In the genomic region with DNA sequence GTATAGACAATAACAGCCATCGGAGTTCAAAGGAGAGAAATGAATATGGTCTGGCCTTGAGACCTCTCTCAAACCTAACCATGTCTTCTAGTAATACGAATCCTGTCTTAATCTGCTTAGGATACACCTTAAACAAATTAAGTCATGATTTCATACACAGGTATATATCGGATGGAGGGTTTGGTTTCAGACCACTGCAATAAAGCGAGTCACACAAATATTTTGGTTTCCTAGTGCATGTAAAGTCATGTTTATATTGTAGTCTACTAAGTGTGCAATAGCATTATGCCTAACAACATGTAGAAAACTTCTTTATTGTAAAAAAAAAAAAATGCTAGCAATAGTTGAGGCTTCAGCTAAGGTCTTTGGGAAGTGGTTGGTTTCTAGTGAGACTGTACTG, we compare ENCODE assay signal across 28 cellular contexts.
"Had no signal": no experiment of that assay in that cellular context is flagged by ENCODE, and none has a peak within 500 bp of the region (broad histone marks: within the 10 kb centered on the region; RNA-seq: fewer than 3 reads in every experiment).

No MANE protein-coding gene starts in this region.

- H3K9me3 ChIP-seq: ovary, psoas muscle, right lobe of liver, sigmoid colon, spleen, suprapubic skin, testis, tibial artery, transverse colon, upper lobe of right lung, uterus had no signal

- ATAC-seq: natural killer cell; psoas muscle; right cardiac atrium; right lobe of liver; stimulated activated memory B cell treated with anti-CD40 and anti-IgM and Interleukin-4, amounts not matched to agents 10 μg/mL and 1 μg/mL and 100 μg/mL, for 72 hours; stimulated activated naive CD8-positive, alpha-beta T cell treated with anti-CD3 and anti-CD28 coated beads, Interleukin-15, amount 100 ng/mL, for 72 hours; stimulated activated naive CD8-positive, alpha-beta T cell treated with anti-CD3 and anti-CD28 coated beads, Interleukin-15, Interleukin-2, amounts not matched to agents 100 U/mL and 50 U/mL, for 24 hours; upper lobe of right lung had no signal

- H3K27me3 ChIP-seq: neural progenitor cell, ovary, right lobe of liver, sigmoid colon, spleen, suprapubic skin, testis, tibial artery, transverse colon, upper lobe of right lung, uterus had no signal

- H3K36me3 ChIP-seq: neural progenitor cell, ovary, right lobe of liver, sigmoid colon, spleen, suprapubic skin, tibial artery, transverse colon, upper lobe of right lung, uterus had no signal

- H2AFZ ChIP-seq: neural progenitor cell, parathyroid adenoma had no signal

- H3K4me2 ChIP-seq: neural progenitor cell, smooth muscle cell had no signal

- H3K9ac ChIP-seq: neural progenitor cell, parathyroid adenoma had no signal

- H3K79me2 ChIP-seq: parathyroid adenoma had no signal

- H3K4me3 ChIP-seq: neural progenitor cell, ovary, psoas muscle, right lobe of liver, sigmoid colon, smooth muscle cell, spleen, suprapubic skin, testis, tibial artery, transverse colon, upper lobe of right lung, uterus had no signal

- H3K27ac ChIP-seq: neural progenitor cell, ovary, parathyroid adenoma, psoas muscle, right lobe of liver, sigmoid colon, spleen, suprapubic skin, testis, tibial artery, transverse colon, upper lobe of right lung, uterus had no signal

- DNase-seq: natural killer cell; occipital lobe; ovary; posterior cingulate gyrus; psoas muscle; right cardiac atrium; right lobe of liver; sigmoid colon; spleen; stimulated activated CD4-positive, alpha-beta T cell treated with anti-CD3 and anti-CD28 coated beads, Interleukin-12 subunit alpha, Interleukin-12 subunit beta, amount 100 ng/mL, for 4 hours; stimulated activated CD4-positive, alpha-beta T cell treated with anti-CD3 and anti-CD28 coated beads, Interleukin-1b, Interleukin-23, amount 100 ng/mL, for 48 hours; stimulated activated CD4-positive, alpha-beta T cell treated with anti-CD3 and anti-CD28 coated beads, Interleukin-4, amount 100 ng/mL, for 1 hour; stimulated activated CD4-positive, alpha-beta T cell treated with anti-CD3 and anti-CD28 coated beads, Interleukin-4, amount 100 ng/mL, for 4 hours; stimulated activated CD8-positive, alpha-beta memory T cell treated with anti-CD3 and anti-CD28 coated beads, Interleukin-4, amount 100 ng/mL, for 48 hours; stimulated activated naive CD4-positive, alpha-beta T cell; stimulated activated naive CD8-positive, alpha-beta T cell treated with anti-CD3 and anti-CD28 coated beads, Interleukin-15, amount 100 ng/mL, for 72 hours; stimulated activated naive CD8-positive, alpha-beta T cell treated with anti-CD3 and anti-CD28 coated beads, Interleukin-15, Interleukin-2, amounts not matched to agents 100 U/mL and 50 U/mL, for 24 hours; substantia nigra; testis; tibial artery; transverse colon; upper lobe of right lung; uterus had no signal

- H3K4me1 ChIP-seq: neural progenitor cell, parathyroid adenoma, psoas muscle, right lobe of liver, spleen, suprapubic skin, testis, tibial artery, transverse colon, upper lobe of right lung, uterus had no signal
